Comparison of ENCODE assay signal across 19 cellular contexts in the genomic region with DNA sequence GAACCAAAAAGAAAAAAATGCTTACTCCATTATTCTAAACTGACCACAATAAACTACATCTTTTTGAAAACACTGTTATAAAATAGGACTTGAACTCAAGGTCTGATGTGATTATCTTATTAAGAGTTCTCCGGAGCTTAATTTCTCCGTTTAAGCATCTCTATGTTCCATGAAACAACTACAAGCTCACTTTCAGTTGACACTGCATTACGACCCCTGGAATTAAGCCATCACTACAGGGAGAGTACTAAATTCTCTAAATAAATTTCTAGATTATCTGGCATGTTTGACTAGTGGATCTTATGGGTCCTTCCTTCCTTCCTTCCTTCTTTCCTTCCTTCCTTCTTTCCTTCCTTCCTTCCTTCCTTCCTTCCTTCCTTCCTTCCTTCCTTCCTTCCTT.
DNase-seq lines count a peak whose midpoint lies in the region; ATAC-seq and TF ChIP-seq lines count a peak whose summit lies in the region.
"Had no signal": no experiment of that assay in that cellular context is flagged by ENCODE, and none has a peak within 500 bp of the region (broad histone marks: within the 10 kb centered on the region; RNA-seq: fewer than 3 reads in every experiment).

No MANE protein-coding gene starts in this region.

- peaks cover 2% of the 10 kb centered on the region for H3K36me3 Mint-ChIP-seq in activated naive CD8-positive, alpha-beta T cell treated with anti-CD3 and anti-CD28 coated beads, Interleukin-2, amount 10 ng/mL, durations not matched to agents 7 days and 5 days
- no peaks in the 10 kb centered on the region for H3K36me3 Mint-ChIP-seq in activated naive CD8-positive, alpha-beta T cell treated with anti-CD3 and anti-CD28 coated beads for 36 hours
- H3K36me3 Mint-ChIP-seq in CD14-positive monocyte, result no peaks in the 10 kb centered on the region
- H3K36me3 Mint-ChIP-seq in activated T-helper 17 cell treated with anti-CD3 and anti-CD28 coated beads, Interleukin-2, amount 50 U/mL, for 72 hours (ENCODE audit: low read depth), result no peaks in the 10 kb centered on the region
- H3K36me3 Mint-ChIP-seq: CD4-positive, alpha-beta memory T cell had no signal

- no peaks in the 10 kb centered on the region for H3K4me1 Mint-ChIP-seq in activated naive CD8-positive, alpha-beta T cell treated with anti-CD3 and anti-CD28 coated beads, Interleukin-2, amount 10 ng/mL, durations not matched to agents 7 days and 5 days
- H3K4me1 Mint-ChIP-seq in activated naive CD8-positive, alpha-beta T cell treated with anti-CD3 and anti-CD28 coated beads for 36 hours, result no peaks in the 10 kb centered on the region
- H3K4me1 Mint-ChIP-seq in CD14-positive monocyte, result no peaks in the 10 kb centered on the region
- H3K4me1 Mint-ChIP-seq in activated T-helper 17 cell treated with anti-CD3 and anti-CD28 coated beads, Interleukin-2, amount 50 U/mL, for 72 hours, result no peaks in the 10 kb centered on the region
- H3K4me1 Mint-ChIP-seq: CD4-positive, alpha-beta memory T cell had no signal

- TF ChIP-seq CTCF in RWPE2 (IDR thresholded peaks at IDR 0.05; ENCODE audit: poor library complexity, severe bottlenecking), result no peak
- no peak for TF ChIP-seq CTCF in transverse colon (IDR thresholded peaks at IDR 0.05)
- TF ChIP-seq CTCF in CD14-positive monocyte (IDR thresholded peaks at IDR 0.05), result no peak
- no peak for TF ChIP-seq CTCF in Peyer's patch (IDR thresholded peaks at IDR 0.05)

- POLR2A ChIA-PET in activated naive CD8-positive, alpha-beta T cell treated with anti-CD3 and anti-CD28 coated beads, Interleukin-2, amount 10 ng/mL, durations not matched to agents 7 days and 5 days (lab: Charles Lee), result no interaction called here

- no peak for ATAC-seq in activated naive CD8-positive, alpha-beta T cell treated with anti-CD3 and anti-CD28 coated beads, Interleukin-2, amount 10 ng/mL, durations not matched to agents 7 days and 5 days (ENCODE audit: low read depth)
- ATAC-seq in RWPE2 (ENCODE audit: low read depth), result no peak
- no peak for ATAC-seq in activated T-helper 17 cell treated with anti-CD3 and anti-CD28 coated beads, Interleukin-2, amount 50 U/mL, for 72 hours (replicated peaks)

- peak overlapping the region; percentile 99 for H3K27ac ChIP-seq in RWPE2 (ENCODE audit: poor library complexity, severe bottlenecking)
- H3K27ac ChIP-seq in epithelial cell of prostate, result peak overlapping the region; percentile 97
- H3K27ac ChIP-seq in transverse colon, result peak overlapping the region; percentile 47 to 66 (median 58)
- no peak overlapping the region for H3K27ac ChIP-seq in Peyer's patch
- H3K27ac ChIP-seq: BLaER1 treated with 17β-estradiol and CSF1 and Interleukin-3, amounts not matched to agents 10 nM and 100 nM; GM23248 had no signal

- no peaks in the 10 kb centered on the region for H3K9me3 Mint-ChIP-seq in activated naive CD8-positive, alpha-beta T cell treated with anti-CD3 and anti-CD28 coated beads, Interleukin-2, amount 10 ng/mL, durations not matched to agents 7 days and 5 days
- H3K9me3 Mint-ChIP-seq in activated naive CD8-positive, alpha-beta T cell treated with anti-CD3 and anti-CD28 coated beads for 36 hours, result no peaks in the 10 kb centered on the region
- H3K9me3 Mint-ChIP-seq in CD14-positive monocyte, result peaks cover 0 to 2% (median 0%) of the 10 kb centered on the region in 7 donors
- peaks cover 10% of the 10 kb centered on the region for H3K9me3 Mint-ChIP-seq in activated T-helper 17 cell treated with anti-CD3 and anti-CD28 coated beads, Interleukin-2, amount 50 U/mL, for 72 hours

- in situ Hi-C loops in transverse colon (cut with MboI; ENCODE audit: low pct_ligation_motif_present in 1 of 4, low pct_unique_long_range_greater_than_20kb in 1 of 4, low sequenced_read_pairs in 3 of 4), result no loop called here

- TF ChIP-seq EP300 in transverse colon (IDR thresholded peaks at IDR 0.05; ENCODE audit: low read depth), result no peak

- intact Hi-C loops in transverse colon (cut with DNase I; ENCODE audit: low total_unique reads) (no loop called here), CD14-positive monocyte (cut with micrococcal nuclease) (no loop called here)

- no peak for DNase-seq in activated naive CD8-positive, alpha-beta T cell treated with anti-CD3 and anti-CD28 coated beads, Interleukin-2, amount 10 ng/mL, durations not matched to agents 7 days and 5 days
- DNase-seq in activated naive CD8-positive, alpha-beta T cell treated with anti-CD3 and anti-CD28 coated beads for 36 hours, result no peak
- DNase-seq in RWPE2 (ENCODE audit: low spot score), result no peak
- no peak for DNase-seq in epithelial cell of prostate (ENCODE audit: low read depth, low spot score)
- DNase-seq in transverse colon, result no peak
- no peak for DNase-seq in CD14-positive monocyte (ENCODE audit: low spot score)
- no peak for DNase-seq in Peyer's patch
- DNase-seq: ACHN; AML-193; BE2C; CD4-positive, alpha-beta memory T cell; COR-L47; DMS153; DND-41; GM23248; H7; HCEC 1CT had no signal

- H3K4me1 ChIP-seq in RWPE2 (ENCODE audit: insufficient read depth, poor library complexity, severe bottlenecking) (peaks cover 51% of the 10 kb centered on the region), transverse colon (peaks cover 0 to 33% (median 13%) of the 10 kb centered on the region in 4 donors), Peyer's patch (no peaks in the 10 kb centered on the region)
- H3K4me1 ChIP-seq: BE2C had no signal

- no peak overlapping the region for H3K4me3 ChIP-seq in RWPE2 (ENCODE audit: severe bottlenecking)
- no peak overlapping the region for H3K4me3 ChIP-seq in transverse colon
- no peak overlapping the region for H3K4me3 ChIP-seq in Peyer's patch
- H3K4me3 ChIP-seq: BLaER1 treated with 17β-estradiol and CSF1 and Interleukin-3, amounts not matched to agents 10 nM and 100 nM; GM23248 had no signal

- peaks cover 2% of the 10 kb centered on the region for H3K27me3 Mint-ChIP-seq in activated naive CD8-positive, alpha-beta T cell treated with anti-CD3 and anti-CD28 coated beads, Interleukin-2, amount 10 ng/mL, durations not matched to agents 7 days and 5 days
- H3K27me3 Mint-ChIP-seq in activated naive CD8-positive, alpha-beta T cell treated with anti-CD3 and anti-CD28 coated beads for 36 hours, result no peaks in the 10 kb centered on the region
- H3K27me3 Mint-ChIP-seq in CD14-positive monocyte (ENCODE audit: low read depth in 3 of 3), result no peaks in the 10 kb centered on the region
- peaks cover 3% of the 10 kb centered on the region for H3K27me3 Mint-ChIP-seq in activated T-helper 17 cell treated with anti-CD3 and anti-CD28 coated beads, Interleukin-2, amount 50 U/mL, for 72 hours
- H3K27me3 Mint-ChIP-seq: CD4-positive, alpha-beta memory T cell had no signal

- H3K9me3 ChIP-seq in RWPE2 (ENCODE audit: severe bottlenecking), result no peaks in the 10 kb centered on the region
- H3K9me3 ChIP-seq in transverse colon, result no peaks in the 10 kb centered on the region
- no peaks in the 10 kb centered on the region for H3K9me3 ChIP-seq in Peyer's patch
- H3K9me3 ChIP-seq: BE2C; BLaER1 treated with 17β-estradiol and CSF1 and Interleukin-3, amounts not matched to agents 10 nM and 100 nM had no signal

- TF ChIP-seq POLR2A in transverse colon (IDR thresholded peaks at IDR 0.05), result no peak
- TF ChIP-seq POLR2A in Peyer's patch (IDR thresholded peaks at IDR 0.05), result no peak

- no peak overlapping the region for H3K4me3 Mint-ChIP-seq in activated naive CD8-positive, alpha-beta T cell treated with anti-CD3 and anti-CD28 coated beads, Interleukin-2, amount 10 ng/mL, durations not matched to agents 7 days and 5 days
- no peak overlapping the region for H3K4me3 Mint-ChIP-seq in activated naive CD8-positive, alpha-beta T cell treated with anti-CD3 and anti-CD28 coated beads for 36 hours
- no peak overlapping the region for H3K4me3 Mint-ChIP-seq in CD14-positive monocyte
- H3K4me3 Mint-ChIP-seq in activated T-helper 17 cell treated with anti-CD3 and anti-CD28 coated beads, Interleukin-2, amount 50 U/mL, for 72 hours, result no peak overlapping the region
- H3K4me3 Mint-ChIP-seq: CD4-positive, alpha-beta memory T cell had no signal

- peak overlapping the region; percentile 56 for H3K27ac Mint-ChIP-seq in activated naive CD8-positive, alpha-beta T cell treated with anti-CD3 and anti-CD28 coated beads, Interleukin-2, amount 10 ng/mL, durations not matched to agents 7 days and 5 days
- no peak overlapping the region for H3K27ac Mint-ChIP-seq in activated naive CD8-positive, alpha-beta T cell treated with anti-CD3 and anti-CD28 coated beads for 36 hours
- H3K27ac Mint-ChIP-seq in CD14-positive monocyte, result no peak overlapping the region
- no peak overlapping the region for H3K27ac Mint-ChIP-seq in activated T-helper 17 cell treated with anti-CD3 and anti-CD28 coated beads, Interleukin-2, amount 50 U/mL, for 72 hours

- 68 to 75% methylated on average over 3 of the region's 3 CpGs for WGBS in transverse colon (ENCODE audit: low coverage in 1 of 2), 2 donors

- no peaks in the 10 kb centered on the region for H3K36me3 ChIP-seq in RWPE2 (ENCODE audit: low read depth)
- no peaks in the 10 kb centered on the region for H3K36me3 ChIP-seq in transverse colon
- H3K36me3 ChIP-seq in Peyer's patch, result no peaks in the 10 kb centered on the region
- H3K36me3 ChIP-seq: BE2C; BLaER1 treated with 17β-estradiol and CSF1 and Interleukin-3, amounts not matched to agents 10 nM and 100 nM had no signal

- no peaks in the 10 kb centered on the region for H3K27me3 ChIP-seq in RWPE2 (ENCODE audit: insufficient read depth, poor library complexity, severe bottlenecking)
- H3K27me3 ChIP-seq in transverse colon, result no peaks in the 10 kb centered on the region
- no peaks in the 10 kb centered on the region for H3K27me3 ChIP-seq in Peyer's patch
- H3K27me3 ChIP-seq: BE2C; BLaER1 treated with 17β-estradiol and CSF1 and Interleukin-3, amounts not matched to agents 10 nM and 100 nM had no signal

Comparison
In these comparisons a context has a peak if more than half of its experiments do, and no peak if none do; other contexts are left out.
1. H3K27ac ChIP-seq: peak in RWPE2 (single experiment), epithelial cell of prostate (single experiment) and transverse colon (4 of 4); none in Peyer's patch (0 of 4).